8 cellular contexts compared by ENCODE assay signal in the genomic region with DNA sequence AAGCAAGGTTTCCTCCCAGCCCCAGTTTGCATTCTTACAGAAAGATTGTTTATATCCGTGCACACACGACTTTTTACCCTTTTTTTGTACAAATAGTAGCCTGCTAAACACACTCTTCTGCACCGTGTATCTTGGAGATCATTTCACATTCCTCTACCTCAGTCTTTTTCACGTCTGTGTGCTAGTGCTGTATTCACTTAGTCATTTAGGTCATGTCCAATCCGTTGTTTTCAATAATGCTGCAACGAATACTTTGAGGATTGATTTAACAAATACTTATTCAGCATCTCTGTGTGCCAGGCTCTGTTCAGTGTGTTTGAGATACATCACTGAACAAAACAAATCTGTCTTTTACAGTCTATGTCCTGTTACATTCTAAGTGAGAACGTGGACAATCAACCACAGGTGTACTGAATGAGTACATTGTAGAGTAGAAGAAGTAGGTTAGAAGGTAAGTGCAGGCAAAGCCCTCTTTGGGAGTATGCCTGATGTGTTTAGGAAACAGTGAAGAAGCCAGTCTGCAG. TPM values are rescaled to one million over a fixed set of nuclear protein-coding genes. Genes with fewer than 3 reads are reported as not detected.
A peak's percentile ranks its signal among the peaks of the same experiment; 100 is the strongest.
DNase-seq lines count a peak whose midpoint lies in the region; ATAC-seq and TF ChIP-seq lines count a peak whose summit lies in the region.

No MANE protein-coding gene starts in this region.

- H3K36me3 ChIP-seq in CD8-positive, alpha-beta T cell (ENCODE audit: insufficient read depth, low read length): no peaks in the 10 kb centered on the region
- H3K36me3 ChIP-seq in OCI-LY1 (ENCODE audit: insufficient read depth, low read length): no peaks in the 10 kb centered on the region
- H3K36me3 ChIP-seq in neuronal stem cell (replicated peaks in 1 of 2; ENCODE audit: control insufficient read depth in 2 of 2, insufficient read depth in 2 of 2, low read length in 2 of 2): peaks cover 6 to 46% of the 10 kb centered on the region in 2 donors

- peaks cover 48% of the 10 kb centered on the region for H3K4me1 Mint-ChIP-seq in CD8-positive, alpha-beta T cell (ENCODE audit: low read depth)
- peaks cover 37 to 45% of the 10 kb centered on the region in 2 donors for H3K4me1 Mint-ChIP-seq in effector memory CD8-positive, alpha-beta T cell (ENCODE audit: low read depth in 2 of 2)

- no peak overlapping the region for H3K23ac ChIP-seq in neuronal stem cell (ENCODE audit: low read depth, low read length, poor library complexity)

- no peak overlapping the region for H2BK12ac ChIP-seq in neuronal stem cell (ENCODE audit: low read length)

- POLR2A ChIA-PET in CD8-positive, alpha-beta T cell (lab: Charles Lee): interaction anchor here (2.1 to 2.3 kb wide), 2 partner anchors 66 to 107 kb away, joined by 10 to 12 read pairs; no protein-coding TSS in a partner anchor

- H3K36me3 Mint-ChIP-seq in CD8-positive, alpha-beta T cell: peaks cover 40% of the 10 kb centered on the region
- peaks cover 28% of the 10 kb centered on the region for H3K36me3 Mint-ChIP-seq in effector memory CD8-positive, alpha-beta T cell (ENCODE audit: insufficient read depth)

- H3K4me2 ChIP-seq in OCI-LY1 (ENCODE audit: low read length): peak overlapping the region; percentile 91
- H3K4me2 ChIP-seq in neuronal stem cell (ENCODE audit: insufficient read depth, low read length, poor library complexity, severe bottlenecking): peak overlapping the region; percentile 53

- no peak for ATAC-seq in CD8-positive, alpha-beta T cell
- ATAC-seq in effector memory CD8-positive, alpha-beta T cell (replicated peaks): no peak
- no peak for ATAC-seq in HG03196 (IDR thresholded peaks at IDR 0.05; ENCODE audit: unreplicated experiment)
- ATAC-seq in HG03460 (IDR thresholded peaks at IDR 0.05; ENCODE audit: unreplicated experiment): no peak
- ATAC-seq in HG03159 (IDR thresholded peaks at IDR 0.05; ENCODE audit: unreplicated experiment): no peak

- no peaks in the 10 kb centered on the region for H3F3A ChIP-seq in OCI-LY1 (ENCODE audit: insufficient read depth, low read length)

- no peaks in the 10 kb centered on the region for H3K79me2 ChIP-seq in OCI-LY1 (ENCODE audit: insufficient read depth, low read length)

- peak overlapping the region; percentile 87 for H3K27ac Mint-ChIP-seq in CD8-positive, alpha-beta T cell
- H3K27ac Mint-ChIP-seq in effector memory CD8-positive, alpha-beta T cell: peak overlapping the region; percentile 59 to 94

- no peak for DNase-seq in CD8-positive, alpha-beta T cell
- no peak for DNase-seq in effector memory CD8-positive, alpha-beta T cell
- DNase-seq in neuronal stem cell (ENCODE audit: low spot score): no peak
- DNase-seq in HCEC 1CT: no peak

- H3K4me3 ChIP-seq in CD8-positive, alpha-beta T cell (ENCODE audit: low read depth, low read length): peak overlapping the region; percentile 95
- H3K4me3 ChIP-seq in OCI-LY1 (ENCODE audit: low read depth, low read length, poor library complexity, severe bottlenecking) (peak overlapping the region; percentile 82), neuronal stem cell (ENCODE audit: low read length in 2 of 2) (peak overlapping the region; percentile 90 to 94)

- H4K20me1 ChIP-seq in OCI-LY1 (ENCODE audit: insufficient read depth, low read length): no peaks in the 10 kb centered on the region

- CTCF ChIA-PET in CD8-positive, alpha-beta T cell (lab: Charles Lee): interaction anchor here (2.9 kb wide), 1 partner anchor 55 kb away, joined by 23 read pairs; a partner anchor contains a TSS

- no peak overlapping the region for H3K14ac ChIP-seq in neuronal stem cell (ENCODE audit: low read length)

- H4K91ac ChIP-seq in neuronal stem cell (ENCODE audit: low read depth, low read length, poor library complexity): no peak overlapping the region

- no peak overlapping the region for H2BK5ac ChIP-seq in neuronal stem cell (ENCODE audit: low read length)

- intact Hi-C loops in CD8-positive, alpha-beta T cell (cut with DNase I, micrococcal nuclease): loop anchor here (1.0 to 5.0 kb wide), 12 partner anchors 65 to 712 kb away; a partner anchor contains a TSS

- H4K8ac ChIP-seq in neuronal stem cell (ENCODE audit: low read depth, low read length): no peak overlapping the region

- no peaks in the 10 kb centered on the region for H3K9me3 Mint-ChIP-seq in CD8-positive, alpha-beta T cell
- H3K9me3 Mint-ChIP-seq in effector memory CD8-positive, alpha-beta T cell: no peaks in the 10 kb centered on the region

- H3K4me1 ChIP-seq in CD8-positive, alpha-beta T cell (ENCODE audit: insufficient read depth, low read length): peaks cover 35% of the 10 kb centered on the region
- H3K4me1 ChIP-seq in OCI-LY1 (ENCODE audit: insufficient read depth, low read length, severe bottlenecking) (peaks cover 18% of the 10 kb centered on the region), neuronal stem cell (ENCODE audit: control insufficient read depth in 2 of 2, insufficient read depth in 1 of 2, low read depth in 1 of 2, low read length in 2 of 2) (peaks cover 8% of the 10 kb centered on the region in 2 donors)

- peak overlapping the region; percentile 83 for H3K4me3 Mint-ChIP-seq in CD8-positive, alpha-beta T cell
- peak overlapping the region; percentile 80 to 99 for H3K4me3 Mint-ChIP-seq in effector memory CD8-positive, alpha-beta T cell

- H3K27me3 Mint-ChIP-seq in CD8-positive, alpha-beta T cell (ENCODE audit: low read depth): no peaks in the 10 kb centered on the region
- H3K27me3 Mint-ChIP-seq in effector memory CD8-positive, alpha-beta T cell: no peaks in the 10 kb centered on the region

- H3K9me2 ChIP-seq in OCI-LY1 (ENCODE audit: low read depth, low read length): no peaks in the 10 kb centered on the region

- no peak overlapping the region for H3K18ac ChIP-seq in neuronal stem cell (ENCODE audit: low read length)

- H3K79me1 ChIP-seq in neuronal stem cell (ENCODE audit: low read depth, low read length): peaks cover 5% of the 10 kb centered on the region

- H3K9ac ChIP-seq in OCI-LY1 (ENCODE audit: low read length) (peak overlapping the region; percentile 71), neuronal stem cell (ENCODE audit: low read depth, low read length, poor library complexity) (no peak overlapping the region)

- no peaks in the 10 kb centered on the region for H3K9me3 ChIP-seq in CD8-positive, alpha-beta T cell (ENCODE audit: low read length)
- H3K9me3 ChIP-seq in OCI-LY1 (ENCODE audit: low read length): no peaks in the 10 kb centered on the region
- H3K9me3 ChIP-seq in neuronal stem cell (replicated peaks in 1 of 2; ENCODE audit: control insufficient read depth in 2 of 2, insufficient read depth in 1 of 2, low read depth in 1 of 2, low read length in 2 of 2): no peaks in the 10 kb centered on the region

- no peak overlapping the region for H2BK15ac ChIP-seq in neuronal stem cell (ENCODE audit: low read length)

- no peak overlapping the region for H2AFZ ChIP-seq in OCI-LY1 (ENCODE audit: low read length)
- H2AFZ ChIP-seq in neuronal stem cell (ENCODE audit: low read length): peak overlapping the region; percentile 97

- H3K27ac ChIP-seq in CD8-positive, alpha-beta T cell (ENCODE audit: low read depth, low read length): peak overlapping the region; percentile 87
- H3K27ac ChIP-seq in OCI-LY1 (ENCODE audit: low read depth, low read length, poor library complexity, severe bottlenecking) (no peak overlapping the region), neuronal stem cell (replicated peaks; ENCODE audit: low read length) (no peak overlapping the region)

- no peak overlapping the region for H3K4ac ChIP-seq in neuronal stem cell (ENCODE audit: low read length)

- H2AK5ac ChIP-seq in neuronal stem cell (ENCODE audit: low read depth, low read length): no peak overlapping the region

- TF ChIP-seq CTCF in CD8-positive, alpha-beta T cell (IDR thresholded peaks at IDR 0.05): no peak
- no peak for TF ChIP-seq CTCF in OCI-LY1 (IDR thresholded peaks at IDR 0.05; ENCODE audit: low read length)

- WGBS in neuronal stem cell (ENCODE audit: extremely low coverage in 2 of 2, insufficient read length in 2 of 2, insufficient replicate concordance in 1 of 2), 2 donors: no CpG with 5 or more reads among the region's 7 CpGs

- no peak overlapping the region for H2BK120ac ChIP-seq in neuronal stem cell (ENCODE audit: low read depth, low read length)

- H3K27me3 ChIP-seq in CD8-positive, alpha-beta T cell (ENCODE audit: insufficient read depth, low read length): no peaks in the 10 kb centered on the region
- H3K27me3 ChIP-seq in OCI-LY1 (ENCODE audit: insufficient read depth, low read length): no peaks in the 10 kb centered on the region
- no peaks in the 10 kb centered on the region for H3K27me3 ChIP-seq in neuronal stem cell (ENCODE audit: control insufficient read depth in 3 of 3, insufficient read depth in 3 of 3, low read depth in 1 of 3, low read length in 3 of 3)

RNA-seq across cellular contexts. Expression of a gene that starts 0.9 kb away (rescaled TPM):
- 10 to 100 TPM; 27.5 to 38.3 TPM for total RNA-seq in CD8-positive, alpha-beta T cell
- 14.4 TPM for polyA plus RNA-seq in neuronal stem cell (2013, experiment 1 of 2)
- polyA plus RNA-seq in neuronal stem cell (2013, experiment 2 of 2): 14.3 TPM

RNA-seq across cellular contexts. Expression of a gene that starts 9.8 kb away (rescaled TPM):
- total RNA-seq in CD8-positive, alpha-beta T cell: 10 to 100 TPM; 25.0 to 26.1 TPM
- polyA plus RNA-seq in neuronal stem cell (2013, experiment 1 of 2): 16.5 TPM
- polyA plus RNA-seq in neuronal stem cell (2013, experiment 2 of 2): 15.9 TPM

RNA-seq across cellular contexts. Expression of a gene that starts 54.5 kb away (rescaled TPM):
- total RNA-seq in CD8-positive, alpha-beta T cell: 10 to 100 TPM; 24.2 to 25.3 TPM
- 9.3 TPM for polyA plus RNA-seq in neuronal stem cell (2013, experiment 1 of 2)
- polyA plus RNA-seq in neuronal stem cell (2013, experiment 2 of 2): 8.2 TPM
